11 cellular contexts compared by ENCODE assay signal in the genomic region with DNA sequence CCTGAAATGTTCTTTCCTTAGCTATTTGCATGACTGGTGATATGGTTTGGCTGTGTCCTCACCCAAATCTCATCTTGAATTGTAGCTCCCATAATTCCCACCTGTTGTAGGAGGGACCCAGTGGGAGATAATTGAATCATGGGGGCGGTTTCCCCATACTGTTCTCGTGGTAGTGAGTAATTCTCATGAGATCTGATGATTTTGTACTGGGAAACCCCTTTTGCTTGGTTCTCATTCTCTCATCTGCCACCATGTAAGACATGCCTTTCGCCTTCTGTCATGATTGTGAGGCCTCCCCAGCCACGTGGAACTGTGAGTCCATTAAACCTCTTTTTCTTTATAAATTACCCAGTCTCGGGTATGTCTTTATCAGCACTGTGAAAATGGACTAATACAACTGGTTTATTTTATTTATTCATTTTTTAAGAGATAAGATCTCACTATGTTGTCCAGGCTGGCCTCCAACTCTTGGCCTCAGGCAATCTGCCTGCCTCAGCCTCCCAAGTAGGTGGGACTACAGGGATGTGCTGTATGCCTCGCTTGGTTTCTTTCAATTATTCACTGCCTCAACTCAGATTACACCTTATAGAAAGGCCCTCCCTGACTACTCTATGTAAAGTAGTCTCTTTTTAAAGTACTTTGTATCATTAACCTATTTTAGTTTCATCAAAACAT. TPM values are rescaled to one million over a fixed set of nuclear protein-coding genes. Genes with fewer than 3 reads are reported as not detected.
"Had no signal": no experiment of that assay in that cellular context is flagged by ENCODE, and none has a peak within 500 bp of the region (broad histone marks: within the 10 kb centered on the region; RNA-seq: fewer than 3 reads in every experiment).

No MANE protein-coding gene starts in this region.

RNA-seq across cellular contexts. Expression of a gene that starts 7.7 kb away (rescaled TPM):
- total RNA-seq: dermis blood vessel endothelial cell, esophagus mucosa, heart right ventricle, left ventricle myocardium superior, lower lobe of right lung, natural killer cell, osteoblast, prostate gland, sigmoid colon, spleen, testis had no signal
